In genomic region chr2:200378652-200379290, GRCh38 we compare ENCODE assay signal across 9 cellular contexts.
DNase-seq lines count a peak whose midpoint lies in the region; ATAC-seq and TF ChIP-seq lines count a peak whose summit lies in the region.
"Had no signal": no experiment of that assay in that cellular context is flagged by ENCODE, and none has a peak within 500 bp of the region (broad histone marks: within the 10 kb centered on the region; RNA-seq: fewer than 3 reads in every experiment).

No MANE protein-coding gene starts in this region.

- BruUV-seq in IMR-90 (replicated peaks; lab: Mats Ljungman, UMichigan): no TSS peak

- peak overlapping the region; percentile 11 for H2AK9ac ChIP-seq in IMR-90 (replicated peaks; ENCODE audit: low read depth, low read length, poor library complexity)

- H3K23ac ChIP-seq in IMR-90 (ENCODE audit: low read depth, low read length): peak overlapping the region; percentile 72

- peak overlapping the region; percentile 93 for H4K91ac ChIP-seq in IMR-90 (ENCODE audit: insufficient read depth, low read depth, low read length)

- peak overlapping the region; percentile 61 for H4K5ac ChIP-seq in IMR-90 (ENCODE audit: low read depth, low read length)

- POLR2A ChIA-PET in IMR-90 (lab: Charles Lee; ENCODE audit: unreplicated experiment): no interaction called here

- H3K18ac ChIP-seq in IMR-90 (ENCODE audit: low read depth, low read length): peak overlapping the region; percentile 79

- peaks cover 7% of the 10 kb centered on the region; the same call in 1 of the 2 replicates for H4K20me1 ChIP-seq in IMR-90 (ENCODE audit: insufficient read depth, low read length)

- CTCF ChIA-PET in IMR-90 (lab: Yijun Ruan, JAX): interaction anchor here (1.3 kb wide), 1 partner anchor 19 kb away, joined by 3 read pairs; no protein-coding TSS in a partner anchor

- no peak overlapping the region for H3K4me3 ChIP-seq in IMR-90 (ENCODE audit: insufficient read depth, low read depth, low read length)
- H3K4me3 ChIP-seq in duodenal mucosa (ENCODE audit: low read depth in 1 of 2, low read length in 2 of 2): peak overlapping the region; percentile 33 to 67
- H3K4me3 ChIP-seq in mucosa of stomach (ENCODE audit: low read length): peak overlapping the region; percentile 26

- no peak overlapping the region for H2AFZ ChIP-seq in IMR-90 (replicated peaks; ENCODE audit: low read length, poor library complexity)

- H3K27ac ChIP-seq in 22Rv1: peak overlapping the region; percentile 68
- peak overlapping the region; percentile 98 for H3K27ac ChIP-seq in IMR-90 (ENCODE audit: insufficient read depth, low read length)
- H3K27ac ChIP-seq in duodenal mucosa (ENCODE audit: low read depth, low read length): peak overlapping the region; percentile 85

- peak overlapping the region; percentile 80 for H2BK20ac ChIP-seq in IMR-90 (ENCODE audit: low read depth, low read length)

- dilution Hi-C loops in IMR-90 (cut with HindIII; ENCODE audit: low sequenced_read_pairs, unreplicated experiment): no loop called here

- H3K36me3 ChIP-seq in IMR-90 (ENCODE audit: control insufficient read depth, insufficient read depth, low read length) (peaks cover 4% of the 10 kb centered on the region), duodenal mucosa (ENCODE audit: control insufficient read depth in 1 of 2, insufficient read depth in 2 of 2, low read length in 2 of 2) (no peaks in the 10 kb centered on the region), mucosa of stomach (ENCODE audit: control insufficient read depth, insufficient read depth, low read length) (no peaks in the 10 kb centered on the region)

- ATAC-seq in IMR-90 (ENCODE audit: low read depth): peak; percentile 54

- WGBS in IMR-90 (ENCODE audit: extremely low coverage in 2 of 2, insufficient read length in 1 of 2), 2 experiments: 54% methylated on average over 5 of the region's 7 CpGs; no CpG with 5 or more reads in 1 of the 2 experiments

- no peaks in the 10 kb centered on the region for H3K27me3 ChIP-seq in IMR-90 (ENCODE audit: control insufficient read depth, insufficient read depth, low read length)
- H3K27me3 ChIP-seq in duodenal mucosa (ENCODE audit: control insufficient read depth in 1 of 2, insufficient read depth in 2 of 2, low read length in 2 of 2): no peaks in the 10 kb centered on the region
- H3K27me3 ChIP-seq in mucosa of stomach (ENCODE audit: control insufficient read depth, insufficient read depth, low read length): no peaks in the 10 kb centered on the region

- peak overlapping the region; percentile 88 to 95 for H4K8ac ChIP-seq in IMR-90 (ENCODE audit: low read depth in 2 of 2, low read length in 2 of 2)

- peak overlapping the region; percentile 74 for H3K4me2 ChIP-seq in IMR-90 (ENCODE audit: low read depth, low read length)

- H3K79me1 ChIP-seq in IMR-90 (ENCODE audit: low read depth in 1 of 2, low read length in 2 of 2): peaks cover 56 to 81% of the 10 kb centered on the region in 2 experiments

- TF ChIP-seq RAD21 in IMR-90 (IDR thresholded peaks at IDR 0.05; ENCODE audit: low read length): no peak

- peak overlapping the region; percentile 67 for H2BK120ac ChIP-seq in IMR-90 (ENCODE audit: low read depth, low read length)

- peak overlapping the region; percentile 95 for H2BK5ac ChIP-seq in IMR-90 (ENCODE audit: low read depth, low read length, poor library complexity, severe bottlenecking)

- H3K9me3 ChIP-seq in IMR-90 (ENCODE audit: control insufficient read depth, insufficient read depth, low read length) (no peaks in the 10 kb centered on the region), duodenal mucosa (ENCODE audit: control insufficient read depth in 1 of 2, low read length in 2 of 2) (no peaks in the 10 kb centered on the region), mucosa of stomach (ENCODE audit: control insufficient read depth, low read length) (no peaks in the 10 kb centered on the region)

- H3K9me1 ChIP-seq in IMR-90 (ENCODE audit: insufficient read depth, low read length): peaks cover 41% of the 10 kb centered on the region

- TF ChIP-seq CTCF in 22Rv1 (IDR thresholded peaks at IDR 0.05): no peak
- no peak for TF ChIP-seq CTCF in IMR-90 (conservative IDR thresholded peaks at IDR 0.05; ENCODE audit: low read depth, low read length)

- no peak for TF ChIP-seq POLR2A in IMR-90 (IDR thresholded peaks at IDR 0.05; ENCODE audit: low read depth, low read length)

- H2AK5ac ChIP-seq in IMR-90 (ENCODE audit: low read depth, low read length): peak overlapping the region; percentile 76

- peak overlapping the region; percentile 80 for H3K4ac ChIP-seq in IMR-90 (ENCODE audit: low read depth, low read length)

- peak; percentile 84 for DNase-seq in IMR-90
- DNase-seq in NCI-H1105 treated with DMSO at 0.1 percent for 48 hours (lab: John Stamatoyannopoulos, UW): no peak
- no peak for DNase-seq in NCI-H1930 (lab: John Stamatoyannopoulos, UW)
- DNase-seq in NCI-H2081 (lab: John Stamatoyannopoulos, UW): no peak
- DNase-seq in DMS53 (lab: John Stamatoyannopoulos, UW): no peak
- DNase-seq: NCI-H510A had no signal

- peak overlapping the region; percentile 52 for H3K9ac ChIP-seq in IMR-90 (ENCODE audit: low read depth, low read length)
- peak overlapping the region; percentile 3 to 74 for H3K9ac ChIP-seq in duodenal mucosa (ENCODE audit: low read depth in 1 of 2, low read length in 2 of 2)
- H3K9ac ChIP-seq in mucosa of stomach (ENCODE audit: low read length): peak overlapping the region; percentile 77

- intact Hi-C loops in IMR-90 (cut with micrococcal nuclease): loop anchor here (5.0 kb wide), 1 partner anchor 71 kb away; the partner anchor contains the start of gene SPATS2L

- H3K14ac ChIP-seq in IMR-90 (replicated peaks; ENCODE audit: low read depth, low read length): peak overlapping the region; percentile 74

- peak overlapping the region; percentile 84; the same call in 2 of the 3 replicates for H2BK15ac ChIP-seq in IMR-90 (ENCODE audit: low read depth, low read length)

- H3K56ac ChIP-seq in IMR-90 (ENCODE audit: extremely low read depth, insufficient read depth, low read length): peak overlapping the region; percentile 54; the same call in 1 of the 2 replicates

- H3K4me1 ChIP-seq in IMR-90 (ENCODE audit: control insufficient read depth, insufficient read depth, low read length) (peaks cover 47% of the 10 kb centered on the region), duodenal mucosa (ENCODE audit: control insufficient read depth in 1 of 2, insufficient read depth in 2 of 2, low read length in 2 of 2) (peaks cover 59 to 61% of the 10 kb centered on the region in 2 donors), mucosa of stomach (ENCODE audit: control insufficient read depth, insufficient read depth, low read length) (peaks cover 59% of the 10 kb centered on the region)

- in situ Hi-C loops in IMR-90 (cut with MboI; ENCODE audit: low sequenced_read_pairs): no loop called here

TF ChIP-seq in IMR-90, 13 proteins besides CTCF, POLR2A, EP300 and RAD21:
- TF ChIP-seq NFE2L2 (IDR thresholded peaks at IDR 0.05; ENCODE audit: low read depth, low read length): peak; percentile 34; the same call in 1 of the 2 replicates
- TF ChIP-seq MAFK (IDR thresholded peaks at IDR 0.05; ENCODE audit: low read depth, low read length): peak; percentile 50; the same call in 1 of the 2 replicates
- TF ChIP-seq BHLHE40 (IDR thresholded peaks at IDR 0.05; ENCODE audit: low read depth, low read length): no peak
